13 cellular contexts compared by ENCODE assay signal in genomic region chr3:106862067-106862466, GRCh38.
DNase-seq lines count a peak whose midpoint lies in the region; ATAC-seq and TF ChIP-seq lines count a peak whose summit lies in the region.
"Had no signal": no experiment of that assay in that cellular context is flagged by ENCODE, and none has a peak within 500 bp of the region (broad histone marks: within the 10 kb centered on the region; RNA-seq: fewer than 3 reads in every experiment).

No MANE protein-coding gene starts in this region.

- H3K9ac ChIP-seq in SK-N-SH, result no peak overlapping the region

- H3K27me3 ChIP-seq in SK-N-SH (ENCODE audit: insufficient read depth) (no peaks in the 10 kb centered on the region), left lung (no peaks in the 10 kb centered on the region)

- 61% methylated on average over 3 of the region's 3 CpGs for WGBS in SK-N-SH (ENCODE audit: low lambda C conversion rate)

- intact Hi-C loops in left lung (cut with DNase I), result no loop called here

- H3K4me2 ChIP-seq in SK-N-SH, result peak overlapping the region; percentile 39; the same call in 1 of the 2 replicates

- H2AFZ ChIP-seq in SK-N-SH (ENCODE audit: low read depth), result peak overlapping the region; percentile 91

- H3K4me1 ChIP-seq in SK-N-SH (ENCODE audit: control insufficient read depth in 1 of 2, insufficient read depth in 2 of 2, low read depth in 1 of 2, low read length in 1 of 2) (peaks cover 0 to 30% of the 10 kb centered on the region in 2 experiments; a peak in 1 of 4 replicates), left lung (no peaks in the 10 kb centered on the region)

- POLR2A ChIA-PET in SK-N-SH (lab: Yijun Ruan, JAX), result no interaction called here

- no peaks in the 10 kb centered on the region for H3K9me2 ChIP-seq in SK-N-SH

- ATAC-seq in GM21576 (IDR thresholded peaks at IDR 0.05; ENCODE audit: unreplicated experiment) (no peak), left lung (no peak)
- ATAC-seq in stimulated activated naive B cell treated with anti-CD40 and anti-IgM and Interleukin-4, amounts not matched to agents 10 μg/mL and 1 μg/mL and 100 μg/mL, for 72 hours (replicated peaks), result no peak
- ATAC-seq: T-helper 17 cell had no signal

- H3K27ac ChIP-seq in SK-N-SH (ENCODE audit: low read depth in 2 of 2, low read length in 1 of 2) (peak overlapping the region in 1 of 2 experiments; percentile 51; a peak in 2 of 4 replicates), left lung (no peak overlapping the region)
- H3K27ac ChIP-seq: 22Rv1 had no signal

- H3F3A ChIP-seq in SK-N-SH (replicated peaks; ENCODE audit: insufficient read depth), result peaks cover 22% of the 10 kb centered on the region

- TF ChIP-seq RAD21 in SK-N-SH (IDR thresholded peaks at IDR 0.05; ENCODE audit: low read length), result peak; percentile 67

- no peak overlapping the region for H3K27ac Mint-ChIP-seq in stimulated activated naive B cell treated with anti-CD40 and anti-IgM and Interleukin-4, amounts not matched to agents 10 μg/mL and 1 μg/mL and 100 μg/mL, for 72 hours
- H3K27ac Mint-ChIP-seq: T-helper 17 cell had no signal

- H3K4me3 ChIP-seq in SK-N-SH (ENCODE audit: low read depth in 2 of 2, low read length in 1 of 2) (peak overlapping the region in 1 of 2 experiments; percentile 7; a peak in 1 of 4 replicates), fibroblast of villous mesenchyme (ENCODE audit: low read depth, low read length) (no peak overlapping the region), retinal pigment epithelial cell (ENCODE audit: low read length) (no peak overlapping the region), left lung (no peak overlapping the region)

- TF ChIP-seq CTCF in SK-N-SH (IDR thresholded peaks at IDR 0.05) (peak; percentile 68), fibroblast of villous mesenchyme (IDR thresholded peaks at IDR 0.05; ENCODE audit: insufficient read depth, low read depth, low read length) (peak; percentile 35), retinal pigment epithelial cell (conservative IDR thresholded peaks at IDR 0.05; ENCODE audit: low read depth, low read length) (peak; percentile 37), left lung (IDR thresholded peaks at IDR 0.05) (no peak)

- 0 out of 2 replicates have a peak, but pooled peaks cover 1% of the 10 kb centered on the region for H3K9me3 ChIP-seq in SK-N-SH
- peaks cover 0 to 2% of the 10 kb centered on the region in 2 donors for H3K9me3 ChIP-seq in left lung

- CTCF ChIA-PET in SK-N-SH (lab: Yijun Ruan, JAX), result interaction anchor here (1.1 to 1.5 kb wide), 2 partner anchors 15 to 1175 kb away, joined by 3 read pairs; no protein-coding TSS in a partner anchor

- H3K4me1 Mint-ChIP-seq in stimulated activated naive B cell treated with anti-CD40 and anti-IgM and Interleukin-4, amounts not matched to agents 10 μg/mL and 1 μg/mL and 100 μg/mL, for 72 hours, result no peaks in the 10 kb centered on the region
- H3K4me1 Mint-ChIP-seq: T-helper 17 cell had no signal

- peak; percentile 13 for DNase-seq in DMS 273 (lab: John Stamatoyannopoulos, UW; ENCODE audit: unreplicated experiment)
- no peak for DNase-seq in DMS 273 treated with DMSO at 0.1 percent for 48 hours (lab: John Stamatoyannopoulos, UW)
- DNase-seq in SK-N-SH, result no peak
- DNase-seq in fibroblast of villous mesenchyme (ENCODE audit: low read depth), result peak; percentile 25
- DNase-seq in retinal pigment epithelial cell (ENCODE audit: low read depth), result no peak
- no peak for DNase-seq in left lung
- no peak for DNase-seq in stimulated activated naive B cell treated with anti-CD40 and anti-IgM and Interleukin-4, amounts not matched to agents 10 μg/mL and 1 μg/mL and 100 μg/mL, for 72 hours
- DNase-seq: activated CD8-positive, alpha-beta memory T cell treated with anti-CD3 and anti-CD28 coated beads, Interleukin-2, amount 50 U/mL, for 4 hours; Kasumi-1; T-helper 17 cell had no signal

- H3K79me2 ChIP-seq in SK-N-SH (ENCODE audit: insufficient read depth), result no peaks in the 10 kb centered on the region

- no peak for TF ChIP-seq EP300 in SK-N-SH (IDR thresholded peaks at IDR 0.05; ENCODE audit: borderline replicate concordance in 1 of 2, low read depth in 1 of 2, low read length in 1 of 2)

- no peaks in the 10 kb centered on the region for H4K20me1 ChIP-seq in SK-N-SH (ENCODE audit: insufficient read depth)

- H3K27me3 Mint-ChIP-seq in stimulated activated naive B cell treated with anti-CD40 and anti-IgM and Interleukin-4, amounts not matched to agents 10 μg/mL and 1 μg/mL and 100 μg/mL, for 72 hours, result no peaks in the 10 kb centered on the region
- H3K27me3 Mint-ChIP-seq: T-helper 17 cell had no signal

- H3K9me3 Mint-ChIP-seq in stimulated activated naive B cell treated with anti-CD40 and anti-IgM and Interleukin-4, amounts not matched to agents 10 μg/mL and 1 μg/mL and 100 μg/mL, for 72 hours, result peaks cover 4 to 10% of the 10 kb centered on the region in 2 donors

- H3K4me3 Mint-ChIP-seq in stimulated activated naive B cell treated with anti-CD40 and anti-IgM and Interleukin-4, amounts not matched to agents 10 μg/mL and 1 μg/mL and 100 μg/mL, for 72 hours, result no peak overlapping the region
- H3K4me3 Mint-ChIP-seq: brain, T-helper 17 cell had no signal

- H3K36me3 ChIP-seq in SK-N-SH (replicated peaks in 1 of 2; ENCODE audit: control insufficient read depth in 1 of 2, insufficient read depth in 2 of 2, low read length in 1 of 2) (no peaks in the 10 kb centered on the region), left lung (no peaks in the 10 kb centered on the region)

- H3K36me3 Mint-ChIP-seq in stimulated activated naive B cell treated with anti-CD40 and anti-IgM and Interleukin-4, amounts not matched to agents 10 μg/mL and 1 μg/mL and 100 μg/mL, for 72 hours, result no peaks in the 10 kb centered on the region

TF ChIP-seq in SK-N-SH, 30 proteins besides CTCF, POLR2A, EP300 and RAD21:
- TF ChIP-seq SMC3 (IDR thresholded peaks at IDR 0.05; ENCODE audit: low read depth, low read length) (peak; percentile 36), USF1 (IDR thresholded peaks at IDR 0.05; ENCODE audit: borderline replicate concordance, low read depth) (no peak), PBX3 (IDR thresholded peaks at IDR 0.05) (no peak), RFX5 (IDR thresholded peaks at IDR 0.05; ENCODE audit: low read length) (no peak)
- TF ChIP-seq, protein P1, sequence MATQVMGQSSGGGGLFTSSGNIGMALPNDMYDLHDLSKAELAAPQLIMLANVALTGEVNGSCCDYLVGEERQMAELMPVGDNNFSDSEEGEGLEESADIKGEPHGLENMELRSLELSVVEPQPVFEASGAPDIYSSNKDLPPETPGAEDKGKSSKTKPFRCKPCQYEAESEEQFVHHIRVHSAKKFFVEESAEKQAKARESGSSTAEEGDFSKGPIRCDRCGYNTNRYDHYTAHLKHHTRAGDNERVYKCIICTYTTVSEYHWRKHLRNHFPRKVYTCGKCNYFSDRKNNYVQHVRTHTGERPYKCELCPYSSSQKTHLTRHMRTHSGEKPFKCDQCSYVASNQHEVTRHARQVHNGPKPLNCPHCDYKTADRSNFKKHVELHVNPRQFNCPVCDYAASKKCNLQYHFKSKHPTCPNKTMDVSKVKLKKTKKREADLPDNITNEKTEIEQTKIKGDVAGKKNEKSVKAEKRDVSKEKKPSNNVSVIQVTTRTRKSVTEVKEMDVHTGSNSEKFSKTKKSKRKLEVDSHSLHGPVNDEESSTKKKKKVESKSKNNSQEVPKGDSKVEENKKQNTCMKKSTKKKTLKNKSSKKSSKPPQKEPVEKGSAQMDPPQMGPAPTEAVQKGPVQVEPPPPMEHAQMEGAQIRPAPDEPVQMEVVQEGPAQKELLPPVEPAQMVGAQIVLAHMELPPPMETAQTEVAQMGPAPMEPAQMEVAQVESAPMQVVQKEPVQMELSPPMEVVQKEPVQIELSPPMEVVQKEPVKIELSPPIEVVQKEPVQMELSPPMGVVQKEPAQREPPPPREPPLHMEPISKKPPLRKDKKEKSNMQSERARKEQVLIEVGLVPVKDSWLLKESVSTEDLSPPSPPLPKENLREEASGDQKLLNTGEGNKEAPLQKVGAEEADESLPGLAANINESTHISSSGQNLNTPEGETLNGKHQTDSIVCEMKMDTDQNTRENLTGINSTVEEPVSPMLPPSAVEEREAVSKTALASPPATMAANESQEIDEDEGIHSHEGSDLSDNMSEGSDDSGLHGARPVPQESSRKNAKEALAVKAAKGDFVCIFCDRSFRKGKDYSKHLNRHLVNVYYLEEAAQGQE (IDR thresholded peaks at IDR 0.05; ENCODE audit: low read depth, low read length), result no peak
TF ChIP-seq in SK-N-SH: peak in this region for 1.

Comparison
In these comparisons a context has a peak if more than half of its experiments do, and no peak if none do; other contexts are left out.
1. DNase-seq: peak in DMS 273 (single experiment) and fibroblast of villous mesenchyme (single experiment); none in DMS 273 treated with DMSO at 0.1 percent for 48 hours (single experiment), SK-N-SH (single experiment), retinal pigment epithelial cell (single experiment), left lung (0 of 2) and stimulated activated naive B cell treated with anti-CD40 and anti-IgM and Interleukin-4, amounts not matched to agents 10 μg/mL and 1 μg/mL and 100 μg/mL, for 72 hours (single experiment).
2. CTCF ChIP-seq: peak in SK-N-SH (single experiment), fibroblast of villous mesenchyme (single experiment) and retinal pigment epithelial cell (single experiment); none in left lung (0 of 2).